ENCODE assay signal across 14 cellular contexts in genomic region chr15:61151791-61152190, GRCh38.
DNase-seq lines count a peak whose midpoint lies in the region; ATAC-seq and TF ChIP-seq lines count a peak whose summit lies in the region.
"Had no signal": no experiment of that assay in that cellular context is flagged by ENCODE, and none has a peak within 500 bp of the region (broad histone marks: within the 10 kb centered on the region; RNA-seq: fewer than 3 reads in every experiment).

No MANE protein-coding gene starts in this region.

- 90 to 95% methylated on average over 4 to 5 of the region's 5 CpGs for WGBS in endodermal cell (ENCODE audit: insufficient coverage in 1 of 2, insufficient read length in 1 of 2), 2 experiments

- no peaks in the 10 kb centered on the region for H4K20me1 ChIP-seq in osteoblast (ENCODE audit: insufficient read depth, low read length)
- H4K20me1 ChIP-seq: BLaER1 treated with 17β-estradiol and CSF1 and Interleukin-3, amounts not matched to agents 10 nM and 100 nM had no signal

- peaks cover 16% of the 10 kb centered on the region for H3K4me1 Mint-ChIP-seq in endodermal cell
- H3K4me1 Mint-ChIP-seq: B cell; CD8-positive, alpha-beta memory T cell had no signal

- H3K27me3 ChIP-seq in osteoblast (ENCODE audit: insufficient read depth, low read length) (no peaks in the 10 kb centered on the region), endodermal cell (ENCODE audit: control insufficient read depth, insufficient read depth, low read length, poor library complexity, severe bottlenecking) (no peaks in the 10 kb centered on the region)
- H3K27me3 ChIP-seq: BLaER1 treated with 17β-estradiol and CSF1 and Interleukin-3, amounts not matched to agents 10 nM and 100 nM had no signal

- no peak overlapping the region for H2AFZ ChIP-seq in osteoblast (ENCODE audit: low read length)
- H2AFZ ChIP-seq: GM23338 had no signal

- H3K9me3 Mint-ChIP-seq in endodermal cell, result peaks cover 3% of the 10 kb centered on the region
- H3K9me3 Mint-ChIP-seq: CD8-positive, alpha-beta memory T cell; GM23338 had no signal

- H3K27ac Mint-ChIP-seq in endodermal cell, result no peak overlapping the region
- H3K27ac Mint-ChIP-seq: B cell; CD8-positive, alpha-beta memory T cell; GM23338 had no signal

- no peaks in the 10 kb centered on the region for H3K36me3 Mint-ChIP-seq in endodermal cell (ENCODE audit: low read depth)
- H3K36me3 Mint-ChIP-seq: CD8-positive, alpha-beta memory T cell had no signal

- no peaks in the 10 kb centered on the region for H3K79me2 ChIP-seq in osteoblast (ENCODE audit: insufficient read depth, low read length)

- no peak overlapping the region for H3K4me2 ChIP-seq in osteoblast (ENCODE audit: insufficient read depth, low read length)
- H3K4me2 ChIP-seq: BLaER1 treated with 17β-estradiol and CSF1 and Interleukin-3, amounts not matched to agents 10 nM and 100 nM; GM23338 had no signal

- H3K27ac ChIP-seq in angular gyrus (ENCODE audit: low read depth, low read length), result peak overlapping the region; percentile 44
- no peak overlapping the region for H3K27ac ChIP-seq in osteoblast (ENCODE audit: low read depth, low read length)
- H3K27ac ChIP-seq in temporal lobe (ENCODE audit: low read depth, low read length), result peak overlapping the region; percentile 58
- H3K27ac ChIP-seq in endodermal cell (ENCODE audit: low read depth, low read length), result no peak overlapping the region
- H3K27ac ChIP-seq: BLaER1 treated with 17β-estradiol and CSF1 and Interleukin-3, amounts not matched to agents 10 nM and 100 nM had no signal

- no peaks in the 10 kb centered on the region for H3K27me3 Mint-ChIP-seq in endodermal cell (ENCODE audit: insufficient read depth)

- H3K9me3 ChIP-seq in osteoblast (ENCODE audit: low read depth, low read length) (no peaks in the 10 kb centered on the region), endodermal cell (ENCODE audit: control insufficient read depth, low read length) (no peaks in the 10 kb centered on the region)
- H3K9me3 ChIP-seq: BLaER1 treated with 17β-estradiol and CSF1 and Interleukin-3, amounts not matched to agents 10 nM and 100 nM had no signal

- no peak overlapping the region for H3K4me3 Mint-ChIP-seq in endodermal cell
- H3K4me3 Mint-ChIP-seq: B cell; CD8-positive, alpha-beta memory T cell; GM23338 had no signal

- no peak overlapping the region for H3K9ac ChIP-seq in endodermal cell (ENCODE audit: extremely low read depth, low read length, poor library complexity, severe bottlenecking)
- H3K9ac ChIP-seq: BLaER1 treated with 17β-estradiol and CSF1 and Interleukin-3, amounts not matched to agents 10 nM and 100 nM had no signal

- peak; percentile 65 for DNase-seq in globus pallidus (ENCODE audit: low spot score)
- peak; percentile 56 for DNase-seq in osteoblast (ENCODE audit: insufficient read length, low spot score, missing footprints)
- no peak for DNase-seq in endodermal cell
- DNase-seq: 8988T; CD8-positive, alpha-beta memory T cell; COR-L47; HCEC 1CT had no signal

- H3K36me3 ChIP-seq in osteoblast (ENCODE audit: insufficient read depth, low read length), result no peaks in the 10 kb centered on the region
- no peaks in the 10 kb centered on the region for H3K36me3 ChIP-seq in endodermal cell (ENCODE audit: control insufficient read depth, insufficient read depth, low read length)
- H3K36me3 ChIP-seq: BLaER1 treated with 17β-estradiol and CSF1 and Interleukin-3, amounts not matched to agents 10 nM and 100 nM had no signal

- H3K4me1 ChIP-seq in osteoblast (ENCODE audit: insufficient read depth, low read length), result peaks cover 11% of the 10 kb centered on the region
- no peaks in the 10 kb centered on the region for H3K4me1 ChIP-seq in endodermal cell (ENCODE audit: control insufficient read depth, insufficient read depth, low read length)

- ATAC-seq in GM18868 (IDR thresholded peaks at IDR 0.05; ENCODE audit: unreplicated experiment), result no peak
- no peak for ATAC-seq in HG02798 (IDR thresholded peaks at IDR 0.05; ENCODE audit: poor library complexity, unreplicated experiment)
- ATAC-seq: GM23338 had no signal

- TF ChIP-seq CTCF in osteoblast (IDR thresholded peaks at IDR 0.05; ENCODE audit: extremely low read depth, low read depth, low read length) (no peak), endodermal cell (conservative IDR thresholded peaks at IDR 0.05) (no peak)

- H3K4me3 ChIP-seq in osteoblast (ENCODE audit: insufficient read depth, low read length), result no peak overlapping the region
- no peak overlapping the region for H3K4me3 ChIP-seq in endodermal cell (ENCODE audit: low read length)
- H3K4me3 ChIP-seq: BLaER1 treated with 17β-estradiol and CSF1 and Interleukin-3, amounts not matched to agents 10 nM and 100 nM; GM23338 had no signal

Comparison
In these comparisons a context has a peak if more than half of its experiments do, and no peak if none do; other contexts are left out.
1. H3K27ac ChIP-seq: peak in angular gyrus (single experiment) and temporal lobe (single experiment); none in osteoblast (single experiment) and endodermal cell (single experiment).